Comparison of ENCODE assay signal across 13 cellular contexts in genomic region chr1:11961230-11961629, GRCh38. TPM values are rescaled to one million over a fixed set of nuclear protein-coding genes. Genes with fewer than 3 reads are reported as not detected.
DNase-seq lines count a peak whose midpoint lies in the region; ATAC-seq, FAIRE-seq and TF ChIP-seq lines count a peak whose summit lies in the region.
"Had no signal": no experiment of that assay in that cellular context is flagged by ENCODE, and none has a peak within 500 bp of the region (broad histone marks: within the 10 kb centered on the region; RNA-seq: fewer than 3 reads in every experiment).

No MANE protein-coding gene starts in this region.

- TF ChIP-seq RAD21 in K562 (CRISPR knock-in tag; conservative IDR thresholded peaks at IDR 0.05 in 1 of 2, IDR thresholded peaks at IDR 0.05 in 1 of 2): no peak

- H3K4me3 ChIP-seq in heart right ventricle: no peak overlapping the region
- no peak overlapping the region for H3K4me3 ChIP-seq in K562
- no peak overlapping the region for H3K4me3 ChIP-seq in upper lobe of left lung
- H3K4me3 ChIP-seq in GM23338: no peak overlapping the region

- no peak for TF ChIP-seq CTCF in heart right ventricle (IDR thresholded peaks at IDR 0.05)
- TF ChIP-seq CTCF in K562 (IDR thresholded peaks at IDR 0.05 in 2 of 3, conservative IDR thresholded peaks at IDR 0.05 in 1 of 3; ENCODE audit: insufficient read depth in 2 of 3, low read depth in 1 of 3, low read length in 3 of 3): no peak
- TF ChIP-seq CTCF in upper lobe of left lung (IDR thresholded peaks at IDR 0.05): no peak
- no peak for TF ChIP-seq CTCF in GM23338 (conservative IDR thresholded peaks at IDR 0.05; ENCODE audit: low read depth in 2 of 2)

- H3K4me2 ChIP-seq in K562 (ENCODE audit: insufficient read depth, low read length): no peak overlapping the region
- H3K4me2 ChIP-seq in GM23338: no peak overlapping the region

- peaks cover 4% of the 10 kb centered on the region; the same call in 1 of the 2 replicates for H4K20me1 ChIP-seq in K562 (replicated peaks; ENCODE audit: control insufficient read depth, insufficient read depth, low read length)
- H4K20me1 ChIP-seq in GM23338 (replicated peaks; ENCODE audit: insufficient read depth): no peaks in the 10 kb centered on the region

- BruUV-seq in K562 (replicated peaks; lab: Mats Ljungman, UMichigan): no TSS peak

- POLR2A ChIA-PET in K562 (lab: Yijun Ruan, JAX): interaction anchor here (0.7 to 15.9 kb wide), 4 partner anchors 16 to 182 kb away, joined by 3 to 112 read pairs (median 3); no protein-coding TSS in a partner anchor

- no peaks in the 10 kb centered on the region for H3K9me1 ChIP-seq in K562 (ENCODE audit: control insufficient read depth, insufficient read depth, low read length)

- DNase-seq in Right ventricle myocardium superior (no peak), heart right ventricle (no peak), K562 (ENCODE audit: extremely low read depth in 1 of 4, low spot score in 3 of 4) (no peak), left kidney (ENCODE audit: low read depth, low spot score) (peak; percentile 84), upper lobe of left lung (no peak), GM23338 (ENCODE audit: low spot score) (no peak)
- no peak for DNase-seq in activated naive CD4-positive, alpha-beta T cell treated with anti-CD3 and anti-CD28 coated beads, Interleukin-2, amount 10 ng/mL, durations not matched to agents 7 days and 5 days
- DNase-seq: activated CD4-positive, alpha-beta T cell treated with anti-CD3 and anti-CD28 coated beads for 36 hours; activated effector memory CD4-positive, alpha-beta T cell treated with Interleukin-2 at 50 U/mL for 16 hours; naive thymus-derived CD8-positive, alpha-beta T cell; NCI-H2029; stimulated activated naive CD4-positive, alpha-beta T cell had no signal

- no peaks in the 10 kb centered on the region for H3K9me2 ChIP-seq in GM23338 (ENCODE audit: insufficient read depth)

- H3K4me1 ChIP-seq in heart right ventricle: peaks cover 0 to 17% (median 0%) of the 10 kb centered on the region in 9 donors
- peaks cover 0 to 10% of the 10 kb centered on the region in 2 experiments; a peak in 1 of 5 replicates for H3K4me1 ChIP-seq in K562 (replicated peaks in 1 of 2; ENCODE audit: control insufficient read depth in 2 of 2, insufficient read depth in 2 of 2, low read length in 2 of 2)
- peaks cover 0 to 9% (median 8%) of the 10 kb centered on the region in 4 donors for H3K4me1 ChIP-seq in upper lobe of left lung
- no peaks in the 10 kb centered on the region for H3K4me1 ChIP-seq in GM23338 (ENCODE audit: insufficient read depth)

- H3K9ac ChIP-seq in K562 (ENCODE audit: insufficient read depth in 1 of 2, low read depth in 2 of 2, low read length in 2 of 2): no peak overlapping the region

- no peaks in the 10 kb centered on the region for H3K9me3 ChIP-seq in heart right ventricle
- H3K9me3 ChIP-seq in K562 (replicated peaks; ENCODE audit: control insufficient read depth, insufficient read depth, low read depth, low read length): no peaks in the 10 kb centered on the region
- H3K9me3 ChIP-seq in upper lobe of left lung: no peaks in the 10 kb centered on the region

- intact Hi-C loops in Right ventricle myocardium superior (cut with DNase I): loop anchor here (10.0 kb wide), 1 partner anchor 46 kb away; no protein-coding TSS in a partner anchor
- intact Hi-C loops in heart right ventricle (cut with DNase I): loop anchor here in 5 of 10 donors (5.0 to 10.0 kb wide), 4 partner anchors 46 to 1099 kb away; partner anchors contain the start of gene NPPA (in 1 of the 5)
- intact Hi-C loops in K562 (cut with micrococcal nuclease): no loop called here

- no peak overlapping the region for H3K4me3 Mint-ChIP-seq in GM23338
- H3K4me3 Mint-ChIP-seq in activated naive CD4-positive, alpha-beta T cell treated with anti-CD3 and anti-CD28 coated beads, Interleukin-2, amount 10 ng/mL, durations not matched to agents 7 days and 5 days: no peak overlapping the region
- H3K4me3 Mint-ChIP-seq: activated CD4-positive, alpha-beta T cell treated with anti-CD3 and anti-CD28 coated beads for 36 hours; naive thymus-derived CD8-positive, alpha-beta T cell had no signal

- H3K36me3 ChIP-seq in heart right ventricle: peaks cover 0 to 100% (median 59%) of the 10 kb centered on the region in 9 donors
- peaks cover 82% of the 10 kb centered on the region; the same call in 2 of the 3 replicates for H3K36me3 ChIP-seq in K562 (ENCODE audit: control insufficient read depth, insufficient read depth, low read length)
- peaks cover 0 to 85% (median 60%) of the 10 kb centered on the region in 4 donors for H3K36me3 ChIP-seq in upper lobe of left lung
- H3K36me3 ChIP-seq in GM23338 (ENCODE audit: insufficient read depth): peaks cover 4% of the 10 kb centered on the region; the same call in 1 of the 2 replicates

- WGBS in heart right ventricle, 2 donors: 71 to 74% methylated on average over 4 of the region's 4 CpGs
- WGBS in K562 (ENCODE audit: insufficient coverage, low coverage, missing lambda C conversion rate): 76% methylated on average over 4 of the region's 4 CpGs
- 39 to 43% methylated on average over 4 of the region's 4 CpGs for WGBS in upper lobe of left lung, 2 donors

- no peaks in the 10 kb centered on the region for H3K9me3 Mint-ChIP-seq in GM23338
- no peaks in the 10 kb centered on the region for H3K9me3 Mint-ChIP-seq in activated naive CD4-positive, alpha-beta T cell treated with anti-CD3 and anti-CD28 coated beads, Interleukin-2, amount 10 ng/mL, durations not matched to agents 7 days and 5 days

- H2AFZ ChIP-seq in K562 (ENCODE audit: low read depth, low read length) (no peak overlapping the region), GM23338 (no peak overlapping the region)

- CTCF ChIA-PET in K562 (lab: Yijun Ruan, JAX; ENCODE audit: low intra/inter-chr PET ratio): no interaction called here
- CTCF ChIA-PET in activated naive CD4-positive, alpha-beta T cell treated with anti-CD3 and anti-CD28 coated beads, Interleukin-2, amount 10 ng/mL, durations not matched to agents 7 days and 5 days (lab: Charles Lee): interaction anchor here (0.7 kb wide), 1 partner anchor 39 kb away, joined by 5 read pairs; no protein-coding TSS in a partner anchor

- H3K27ac Mint-ChIP-seq in GM23338: no peak overlapping the region
- H3K27ac Mint-ChIP-seq in activated naive CD4-positive, alpha-beta T cell treated with anti-CD3 and anti-CD28 coated beads, Interleukin-2, amount 10 ng/mL, durations not matched to agents 7 days and 5 days: no peak overlapping the region
- H3K27ac Mint-ChIP-seq: activated CD4-positive, alpha-beta T cell treated with anti-CD3 and anti-CD28 coated beads for 36 hours had no signal

- peaks cover 26% of the 10 kb centered on the region for H3K36me3 Mint-ChIP-seq in GM23338 (ENCODE audit: low read depth)
- no peaks in the 10 kb centered on the region for H3K36me3 Mint-ChIP-seq in activated naive CD4-positive, alpha-beta T cell treated with anti-CD3 and anti-CD28 coated beads, Interleukin-2, amount 10 ng/mL, durations not matched to agents 7 days and 5 days

- H3K4me1 Mint-ChIP-seq in GM23338: no peaks in the 10 kb centered on the region
- no peaks in the 10 kb centered on the region for H3K4me1 Mint-ChIP-seq in activated naive CD4-positive, alpha-beta T cell treated with anti-CD3 and anti-CD28 coated beads, Interleukin-2, amount 10 ng/mL, durations not matched to agents 7 days and 5 days
- H3K4me1 Mint-ChIP-seq: activated CD4-positive, alpha-beta T cell treated with anti-CD3 and anti-CD28 coated beads for 36 hours; naive thymus-derived CD8-positive, alpha-beta T cell had no signal

- ATAC-seq in Right ventricle myocardium superior (ENCODE audit: poor library complexity) (peak; percentile 27), heart right ventricle (no peak), K562 (no peak), upper lobe of left lung (ENCODE audit: low FRiP score in 2 of 2) (peak in 1 of 2 donors; percentile 40), GM23338 (no peak), HG03469 (IDR thresholded peaks at IDR 0.05; ENCODE audit: unreplicated experiment) (no peak)
- ATAC-seq: activated CD4-positive, alpha-beta T cell treated with anti-CD3 and anti-CD28 coated beads for 36 hours; naive thymus-derived CD8-positive, alpha-beta T cell had no signal

- H3K79me2 ChIP-seq in K562 (ENCODE audit: control insufficient read depth, insufficient read depth, low read length) (no peaks in the 10 kb centered on the region), GM23338 (replicated peaks; ENCODE audit: insufficient read depth) (no peaks in the 10 kb centered on the region)

- H3K27me3 ChIP-seq in heart right ventricle (no peaks in the 10 kb centered on the region), K562 (ENCODE audit: control insufficient read depth in 2 of 2, insufficient read depth in 2 of 2, low read length in 2 of 2) (no peaks in the 10 kb centered on the region), upper lobe of left lung (no peaks in the 10 kb centered on the region), GM23338 (ENCODE audit: insufficient read depth) (no peaks in the 10 kb centered on the region)

- no peak for TF ChIP-seq EP300 in K562 (IDR thresholded peaks at IDR 0.05; ENCODE audit: low read length)
- TF ChIP-seq EP300 in upper lobe of left lung (IDR thresholded peaks at IDR 0.05): no peak

- H3K27ac ChIP-seq in heart right ventricle (peak overlapping the region in 2 of 10 donors; percentile 36 to 82), K562 (ENCODE audit: extremely low read depth, low read depth, low read length) (no peak overlapping the region), upper lobe of left lung (peak overlapping the region; percentile 39 to 74 (median 60)), GM23338 (ENCODE audit: low read depth) (no peak overlapping the region)

- TF ChIP-seq POLR2A in K562 (conservative IDR thresholded peaks at IDR 0.05) (no peak), upper lobe of left lung (IDR thresholded peaks at IDR 0.05) (no peak)

- FAIRE-seq in K562 (lab: Jason Lieb, UNC): peak; percentile 69

- no peaks in the 10 kb centered on the region for H3F3A ChIP-seq in GM23338 (replicated peaks; ENCODE audit: low read depth)

- H3K27me3 Mint-ChIP-seq in GM23338 (ENCODE audit: insufficient read depth, low read depth, poor library complexity): peaks cover 1% of the 10 kb centered on the region
- no peaks in the 10 kb centered on the region for H3K27me3 Mint-ChIP-seq in activated naive CD4-positive, alpha-beta T cell treated with anti-CD3 and anti-CD28 coated beads, Interleukin-2, amount 10 ng/mL, durations not matched to agents 7 days and 5 days
- H3K27me3 Mint-ChIP-seq: activated CD4-positive, alpha-beta T cell treated with anti-CD3 and anti-CD28 coated beads for 36 hours; naive thymus-derived CD8-positive, alpha-beta T cell had no signal

- in situ Hi-C loops in K562 (cut with MboI): loop anchor here (5.0 kb wide), 1 partner anchor 49 kb away; no protein-coding TSS in a partner anchor

RNA-seq across cellular contexts. Expression of gene MFN2, which starts 19.0 kb away (rescaled TPM):
- 648 TPM for total RNA-seq in Right ventricle myocardium superior
- total RNA-seq in heart right ventricle: 1,000 to 10,000 TPM in 1 of 10 donors, 100 to 1,000 TPM in 9; 470 to 1,066 (median 788) TPM
- polyA plus RNA-seq in heart right ventricle: 100 to 1,000 TPM; 154 to 171 TPM
- total RNA-seq in K562 (2011; cell fraction: chromatin; rRNA removed; ENCODE audit: low replicate concordance): 133 and 181 TPM in 2 replicates
- total RNA-seq in K562 (2011; cell fraction: nucleolus; rRNA removed): 106 and 110 TPM in 2 replicates
- total RNA-seq in K562 (2011; cell fraction: nucleoplasm; rRNA removed): 88.2 and 107 TPM in 2 replicates
- 95.4 and 108 TPM in 2 replicates for total RNA-seq in K562 (2014; rRNA removed)
- total RNA-seq in K562 (2014; rRNA removed; fragmentation: Illumina TruSeq; extraction: Trizol): 87.1 and 109 TPM in 2 replicates
- total RNA-seq in K562 (2015; rRNA removed; fragmentation: Illumina TruSeq; extraction: Trizol): 79.6 and 82.9 TPM in 2 replicates
- total RNA-seq in K562 (2021): 147 and 158 TPM in 2 replicates
- 83.4 and 112 TPM in 2 replicates for polyA plus RNA-seq in K562 (2011; rRNA removed)
- 74.2 and 81.7 TPM in 2 replicates for polyA plus RNA-seq in K562 (2011; cell fraction: cytosol; rRNA removed)
- 185 and 193 TPM in 2 replicates for polyA plus RNA-seq in K562 (2011; cell fraction: nucleus; rRNA removed)
- polyA plus RNA-seq in K562 (2012): 74.5 and 123 TPM in 2 replicates
- 139 and 165 TPM in 2 replicates for polyA plus RNA-seq in K562 (2014; fragmentation: Illumina TruSeq; extraction: Trizol)
- polyA plus RNA-seq in K562 (2014; fragmentation: Nextera tagmentation; extraction: Ambion mirVana): 10 to 100 TPM; 10.5 to 14.0 TPM
- 94.6 and 99.9 TPM in 2 replicates for polyA plus RNA-seq in K562 (2014; rRNA removed)
- polyA minus RNA-seq in K562 (2011; rRNA and poly(A)+ RNA removed): 105 and 127 TPM in 2 replicates
- 52.3 and 57.5 TPM in 2 replicates for polyA minus RNA-seq in K562 (2011; cell fraction: cytosol; rRNA and poly(A)+ RNA removed)
- polyA minus RNA-seq in K562 (2011; cell fraction: nucleus; rRNA and poly(A)+ RNA removed): 38.1 and 91.4 TPM in 2 replicates
- 10 to 100 TPM; 40.9 to 80.6 (median 71.0) TPM for total RNA-seq in upper lobe of left lung
- total RNA-seq in GM23338 (2014; rRNA removed; shearing (Covaris generic)): 36.0 and 40.4 TPM in 2 replicates
- 15.1 and 15.4 TPM in 2 replicates for polyA plus RNA-seq in GM23338 (2016; fragmentation: Nextera tagmentation; extraction: Ambion mirVana)

RNA-seq across cellular contexts. Expression of gene PLOD1, which starts 26.7 kb away (rescaled TPM):
- total RNA-seq in Right ventricle myocardium superior (66.1 TPM), heart right ventricle (10 to 100 TPM; 27.3 to 95.3 (median 44.4) TPM), K562 (2014; rRNA removed) (58.5 and 81.4 TPM in 2 replicates), K562 (2014; rRNA removed; fragmentation: Illumina TruSeq; extraction: Trizol) (30.7 and 41.6 TPM in 2 replicates), K562 (2015; rRNA removed; fragmentation: Illumina TruSeq; extraction: Trizol) (49.6 and 51.6 TPM in 2 replicates), K562 (2021) (90.8 and 92.9 TPM in 2 replicates), upper lobe of left lung (10 to 100 TPM; 31.4 to 99.0 (median 52.8) TPM)
- polyA plus RNA-seq in heart right ventricle (100 to 1,000 TPM in 1 of 2 donors, 10 to 100 TPM in 1; 53.0 to 102 TPM), K562 (2011; rRNA removed) (80.2 and 156 TPM in 2 replicates), K562 (2014; fragmentation: Illumina TruSeq; extraction: Trizol) (76.9 and 83.7 TPM in 2 replicates), K562 (2014; fragmentation: Nextera tagmentation; extraction: Ambion mirVana) (10 to 100 TPM; 16.6 to 27.1 TPM), K562 (2014; rRNA removed) (52.7 and 70.2 TPM in 2 replicates), GM23338 (2016; fragmentation: Nextera tagmentation; extraction: Ambion mirVana) (22.4 and 23.3 TPM in 2 replicates)
- total RNA-seq in K562 (2011; cell fraction: chromatin; rRNA removed; ENCODE audit: low replicate concordance): 140 and 357 TPM in 2 replicates
- 408 and 448 TPM in 2 replicates for total RNA-seq in K562 (2011; cell fraction: nucleolus; rRNA removed)
- 258 and 294 TPM in 2 replicates for total RNA-seq in K562 (2011; cell fraction: nucleoplasm; rRNA removed)
- polyA plus RNA-seq in K562 (2011; cell fraction: cytosol; rRNA removed): 160 and 179 TPM in 2 replicates
- 178 and 231 TPM in 2 replicates for polyA plus RNA-seq in K562 (2011; cell fraction: nucleus; rRNA removed)
- 112 and 129 TPM in 2 replicates for polyA plus RNA-seq in K562 (2012)
- 77.2 and 82.6 TPM in 2 replicates for polyA minus RNA-seq in K562 (2011; rRNA and poly(A)+ RNA removed)
- polyA minus RNA-seq in K562 (2011; cell fraction: cytosol; rRNA and poly(A)+ RNA removed): 127 and 153 TPM in 2 replicates
- polyA minus RNA-seq in K562 (2011; cell fraction: nucleus; rRNA and poly(A)+ RNA removed): 55.1 and 85.3 TPM in 2 replicates
- total RNA-seq in GM23338 (2014; rRNA removed; shearing (Covaris generic)): 56.3 and 62.9 TPM in 2 replicates

RNA-seq across cellular contexts. Expression of gene KIAA2013, which starts 35.0 kb away (rescaled TPM):
- total RNA-seq in Right ventricle myocardium superior (31.6 TPM), heart right ventricle (10 to 100 TPM; 35.5 to 47.8 (median 39.0) TPM), K562 (2014; rRNA removed) (55.0 and 62.5 TPM in 2 replicates), K562 (2014; rRNA removed; fragmentation: Illumina TruSeq; extraction: Trizol) (10.8 and 12.9 TPM in 2 replicates), K562 (2015; rRNA removed; fragmentation: Illumina TruSeq; extraction: Trizol) (36.8 TPM in 2 replicates), K562 (2021) (57.1 and 57.6 TPM in 2 replicates), upper lobe of left lung (10 to 100 TPM; 42.6 to 94.2 (median 58.7) TPM)
- polyA plus RNA-seq in heart right ventricle (10 to 100 TPM; 23.3 to 44.7 TPM), K562 (2011; rRNA removed) (38.8 and 61.3 TPM in 2 replicates), K562 (2014; fragmentation: Illumina TruSeq; extraction: Trizol) (21.8 and 34.4 TPM in 2 replicates), K562 (2014; fragmentation: Nextera tagmentation; extraction: Ambion mirVana) (1 to 10 TPM; 2.2 to 3.0 TPM), K562 (2014; rRNA removed) (50.7 and 56.7 TPM in 2 replicates), GM23338 (2016; fragmentation: Nextera tagmentation; extraction: Ambion mirVana) (15.7 and 19.4 TPM in 2 replicates)
- total RNA-seq in K562 (2011; cell fraction: chromatin; rRNA removed; ENCODE audit: low replicate concordance): 23.5 and 87.3 TPM in 2 replicates
- total RNA-seq in K562 (2011; cell fraction: nucleolus; rRNA removed): 116 and 137 TPM in 2 replicates
- 76.4 and 80.1 TPM in 2 replicates for total RNA-seq in K562 (2011; cell fraction: nucleoplasm; rRNA removed)
- polyA plus RNA-seq in K562 (2011; cell fraction: cytosol; rRNA removed): 106 and 197 TPM in 2 replicates
- polyA plus RNA-seq in K562 (2011; cell fraction: nucleus; rRNA removed): 47.0 and 58.8 TPM in 2 replicates
- 35.0 and 51.2 TPM in 2 replicates for polyA plus RNA-seq in K562 (2012)
- polyA minus RNA-seq in K562 (2011; rRNA and poly(A)+ RNA removed): 23.2 and 34.4 TPM in 2 replicates
- 47.3 and 62.2 TPM in 2 replicates for polyA minus RNA-seq in K562 (2011; cell fraction: cytosol; rRNA and poly(A)+ RNA removed)
- 14.8 and 25.5 TPM in 2 replicates for polyA minus RNA-seq in K562 (2011; cell fraction: nucleus; rRNA and poly(A)+ RNA removed)
- 77.8 and 83.2 TPM in 2 replicates for total RNA-seq in GM23338 (2014; rRNA removed; shearing (Covaris generic))

RNA-seq across cellular contexts. Expression of gene MIIP, which starts 58.1 kb away (rescaled TPM):
- total RNA-seq in Right ventricle myocardium superior: 14.6 TPM
- 10 to 100 TPM; 10.2 to 17.4 (median 15.0) TPM for total RNA-seq in heart right ventricle
- polyA plus RNA-seq in heart right ventricle: 10 to 100 TPM; 25.5 to 35.2 TPM
- 73.6 and 259 TPM in 2 replicates for total RNA-seq in K562 (2011; cell fraction: chromatin; rRNA removed; ENCODE audit: low replicate concordance)
- 259 and 285 TPM in 2 replicates for total RNA-seq in K562 (2011; cell fraction: nucleolus; rRNA removed)
- total RNA-seq in K562 (2011; cell fraction: nucleoplasm; rRNA removed): 145 and 161 TPM in 2 replicates
- total RNA-seq in K562 (2014; rRNA removed): 117 and 131 TPM in 2 replicates
- total RNA-seq in K562 (2014; rRNA removed; fragmentation: Illumina TruSeq; extraction: Trizol): 11.8 and 17.2 TPM in 2 replicates
- total RNA-seq in K562 (2015; rRNA removed; fragmentation: Illumina TruSeq; extraction: Trizol): 50.7 and 55.6 TPM in 2 replicates
- total RNA-seq in K562 (2021): 92.8 and 102 TPM in 2 replicates
- 48.3 and 113 TPM in 2 replicates for polyA plus RNA-seq in K562 (2011; rRNA removed)
- 79.2 and 124 TPM in 2 replicates for polyA plus RNA-seq in K562 (2011; cell fraction: cytosol; rRNA removed)
- polyA plus RNA-seq in K562 (2011; cell fraction: nucleus; rRNA removed): 514 and 538 TPM in 2 replicates
- 79.3 and 134 TPM in 2 replicates for polyA plus RNA-seq in K562 (2012)
- 30.8 and 57.5 TPM in 2 replicates for polyA plus RNA-seq in K562 (2014; fragmentation: Illumina TruSeq; extraction: Trizol)
- polyA plus RNA-seq in K562 (2014; fragmentation: Nextera tagmentation; extraction: Ambion mirVana): 1 to 10 TPM; 2.5 to 5.1 TPM
- polyA plus RNA-seq in K562 (2014; rRNA removed): 105 and 108 TPM in 2 replicates
- 15.8 and 16.2 TPM in 2 replicates for polyA minus RNA-seq in K562 (2011; rRNA and poly(A)+ RNA removed)
- 26.3 and 43.2 TPM in 2 replicates for polyA minus RNA-seq in K562 (2011; cell fraction: cytosol; rRNA and poly(A)+ RNA removed)
- 54.1 and 78.2 TPM in 2 replicates for polyA minus RNA-seq in K562 (2011; cell fraction: nucleus; rRNA and poly(A)+ RNA removed)
- total RNA-seq in upper lobe of left lung: 10 to 100 TPM; 39.6 to 87.1 (median 50.1) TPM
- 99.7 and 117 TPM in 2 replicates for total RNA-seq in GM23338 (2014; rRNA removed; shearing (Covaris generic))
- 81.5 and 86.5 TPM in 2 replicates for polyA plus RNA-seq in GM23338 (2016; fragmentation: Nextera tagmentation; extraction: Ambion mirVana)

Comparison
In these comparisons a context has a peak if more than half of its experiments do, and no peak if none do; other contexts are left out.
1. H3K27ac ChIP-seq: peak in upper lobe of left lung (4 of 4); none in K562 (single experiment) and GM23338 (single experiment).